ENCODE assay signal across 25 cellular contexts in genomic region chr7:157096286-157097055, GRCh38. TPM values are rescaled to one million over a fixed set of nuclear protein-coding genes. Genes with fewer than 3 reads are reported as not detected.
A peak's percentile ranks its signal among the peaks of the same experiment; 100 is the strongest.
DNase-seq lines count a peak whose midpoint lies in the region; TF ChIP-seq lines count a peak whose summit lies in the region.
"Had no signal": no experiment of that assay in that cellular context is flagged by ENCODE, and none has a peak within 500 bp of the region (broad histone marks: within the 10 kb centered on the region; RNA-seq: fewer than 3 reads in every experiment).

No MANE protein-coding gene starts in this region.

- intact Hi-C loops in thyroid gland (cut with DNase I), result no loop called here

- H3K4me1 ChIP-seq in thyroid gland, result no peaks in the 10 kb centered on the region
- H3K4me1 ChIP-seq: heart left ventricle, parathyroid adenoma, SJSA1 had no signal

- H3K4me3 ChIP-seq in thyroid gland (replicated peaks in 1 of 3), result no peak overlapping the region
- H3K4me3 ChIP-seq: heart left ventricle, SJSA1, tibial nerve had no signal

- H3K36me3 ChIP-seq in thyroid gland, result no peaks in the 10 kb centered on the region
- H3K36me3 ChIP-seq: brain microvascular endothelial cell, heart left ventricle, SJSA1, tibial nerve had no signal

- no peaks in the 10 kb centered on the region for H3K9me3 ChIP-seq in thyroid gland

- WGBS in thyroid gland, 2 donors, result 60 to 67% methylated on average over 25 to 26 of the region's 26 CpGs

- DNase-seq in NCI-H510A treated with DMSO at 0.1 percent for 48 hours (lab: John Stamatoyannopoulos, UW) (peak; percentile 27), NCI-H510A (lab: John Stamatoyannopoulos, UW) (no peak), NCI-H526 treated with DMSO at 0.1 percent for 48 hours (lab: John Stamatoyannopoulos, UW) (peak; percentile 90), left kidney (ENCODE audit: low read depth, low spot score) (peak; percentile 31), GM20000 (ENCODE audit: low spot score) (no peak), NOMO-1 treated with DMSO at 0.1 percent for 48 hours (lab: John Stamatoyannopoulos, UW; ENCODE audit: unreplicated experiment) (no peak), thyroid gland (no peak)
- no peak for DNase-seq in activated T-cell treated with anti-CD3 and anti-CD28 coated beads, Interleukin-2, amount 50 U/mL, for 48 hours
- DNase-seq: activated CD8-positive, alpha-beta memory T cell treated with anti-CD3 and anti-CD28 coated beads for 24 hours; activated naive CD4-positive, alpha-beta T cell; activated T-cell treated with anti-CD3 and anti-CD28 coated beads, Interleukin-2, amount 50 U/mL, for 24 hours; AML-193; brain microvascular endothelial cell; H7; heart left ventricle; left colon; NCI-H1105 treated with DMSO at 0.1 percent for 48 hours; NCI-H2107; right cardiac atrium; stimulated activated CD4-positive, alpha-beta T cell treated with anti-CD3 and anti-CD28 coated beads, Interleukin-15, amount 100 ng/mL, for 24 hours had no signal

- TF ChIP-seq POLR2A in thyroid gland (IDR thresholded peaks at IDR 0.05), result no peak

- H3K27ac ChIP-seq in thyroid gland, result no peak overlapping the region
- H3K27ac ChIP-seq: 22Rv1, brain microvascular endothelial cell, heart left ventricle, HL-60, parathyroid adenoma, SJSA1, tibial nerve had no signal

- no peaks in the 10 kb centered on the region for H3K27me3 ChIP-seq in thyroid gland
- H3K27me3 ChIP-seq: tibial nerve had no signal

- TF ChIP-seq CTCF in GM20000 (IDR thresholded peaks at IDR 0.05; ENCODE audit: extremely low read depth, missing control alignments) (no peak), thyroid gland (IDR thresholded peaks at IDR 0.05) (no peak)

RNA-seq across cellular contexts. Expression of gene UBE3C, which starts 42.3 kb away (rescaled TPM):
- 10 to 100 TPM; 50.3 to 75.0 (median 64.0) TPM for total RNA-seq in thyroid gland

Comparison
In these comparisons a context has a peak if more than half of its experiments do, and no peak if none do; other contexts are left out.
1. DNase-seq: peak in NCI-H510A treated with DMSO at 0.1 percent for 48 hours (single experiment), NCI-H526 treated with DMSO at 0.1 percent for 48 hours (single experiment) and left kidney (single experiment); none in NCI-H510A (single experiment), activated T-cell treated with anti-CD3 and anti-CD28 coated beads, Interleukin-2, amount 50 U/mL, for 48 hours (0 of 2), GM20000 (single experiment), NOMO-1 treated with DMSO at 0.1 percent for 48 hours (single experiment) and thyroid gland (0 of 2).